Comparison of ENCODE assay signal across 17 cellular contexts in genomic region chr7:1019255-1019785, GRCh38. TPM values are rescaled to one million over a fixed set of nuclear protein-coding genes. Genes with fewer than 3 reads are reported as not detected.
A peak's percentile ranks its signal among the peaks of the same experiment; 100 is the strongest.
DNase-seq lines count a peak whose midpoint lies in the region; ATAC-seq and TF ChIP-seq lines count a peak whose summit lies in the region.
"Had no signal": no experiment of that assay in that cellular context is flagged by ENCODE, and none has a peak within 500 bp of the region (broad histone marks: within the 10 kb centered on the region; RNA-seq: fewer than 3 reads in every experiment).

No MANE protein-coding gene starts in this region.

- peaks cover 51% of the 10 kb centered on the region for H3K36me3 ChIP-seq in BLaER1
- H3K36me3 ChIP-seq in Panc1 (ENCODE audit: control insufficient read depth, insufficient read depth, low read length), result no peaks in the 10 kb centered on the region
- peaks cover 0 to 44% (median 4%) of the 10 kb centered on the region in 6 donors for H3K36me3 ChIP-seq in spleen

- CTCF ChIA-PET in Panc1 (lab: Charles Lee), result interaction anchor here (0.5 to 2.8 kb wide), 3 partner anchors 24 to 46 kb away, joined by 3 to 13 read pairs (median 6); no protein-coding TSS in a partner anchor

- no peak for TF ChIP-seq POLR2A in spleen (IDR thresholded peaks at IDR 0.05)

- H3K27me3 Mint-ChIP-seq in chondrocyte (ENCODE audit: low read depth), result no peaks in the 10 kb centered on the region
- H3K27me3 Mint-ChIP-seq: CD4-positive, alpha-beta T cell had no signal

- H3K27me3 ChIP-seq in BLaER1 (no peaks in the 10 kb centered on the region), Panc1 (ENCODE audit: control insufficient read depth, insufficient read depth, low read length) (no peaks in the 10 kb centered on the region), spleen (replicated peaks in 1 of 7) (no peaks in the 10 kb centered on the region)
- H3K27me3 ChIP-seq: BE2C had no signal

- H3K9me3 Mint-ChIP-seq in chondrocyte (ENCODE audit: low read depth), result no peaks in the 10 kb centered on the region
- H3K9me3 Mint-ChIP-seq: CD4-positive, alpha-beta T cell; H9 had no signal

- no peak for TF ChIP-seq CTCF in Panc1 (IDR thresholded peaks at IDR 0.05)
- no peak for TF ChIP-seq CTCF in chondrocyte (IDR thresholded peaks at IDR 0.05)
- TF ChIP-seq CTCF in spleen (IDR thresholded peaks at IDR 0.05 in 8 of 11, conservative IDR thresholded peaks at IDR 0.05 in 3 of 11), result no peak

- POLR2A ChIA-PET in Panc1 (lab: Charles Lee), result no interaction called here

- peaks cover 75% of the 10 kb centered on the region for H4K20me1 ChIP-seq in BLaER1

- peaks cover 7% of the 10 kb centered on the region for H3K36me3 Mint-ChIP-seq in chondrocyte (ENCODE audit: low read depth)

- H3K4me1 Mint-ChIP-seq in chondrocyte (ENCODE audit: low read depth), result no peaks in the 10 kb centered on the region

- ATAC-seq in Panc1 (0 out of 2 replicates have a peak, but pooled peaks have one; percentile 6), GM21360 (IDR thresholded peaks at IDR 0.05; ENCODE audit: unreplicated experiment) (no peak)
- ATAC-seq: HepG2 had no signal

- no peak overlapping the region for H3K27ac Mint-ChIP-seq in chondrocyte (ENCODE audit: unreplicated experiment)
- H3K27ac Mint-ChIP-seq: CD4-positive, alpha-beta T cell; H9 had no signal

- H3K9me3 ChIP-seq in BLaER1, result peaks cover 20% of the 10 kb centered on the region
- H3K9me3 ChIP-seq in Panc1 (ENCODE audit: control insufficient read depth, insufficient read depth, low read depth, low read length), result no peaks in the 10 kb centered on the region
- peaks cover 0 to 16% (median 4%) of the 10 kb centered on the region in 8 donors for H3K9me3 ChIP-seq in spleen
- H3K9me3 ChIP-seq: BE2C, Caco-2 had no signal

- DNase-seq in Panc1 (ENCODE audit: low read depth, low spot score) (no peak), chondrocyte (ENCODE audit: low spot score) (peak; percentile 83), spleen (peak; percentile 73), HuH-7 (ENCODE audit: low spot score) (no peak)
- no peak for DNase-seq in activated CD4-positive, CD25-positive, alpha-beta regulatory T cell treated with anti-CD3 and anti-CD28 coated beads, Interleukin-2, amount 50 U/mL, for 72 hours
- DNase-seq: BE2C, Caco-2, GF-D8, H9 had no signal

- H3K4me1 ChIP-seq in BLaER1 (peaks cover 82% of the 10 kb centered on the region), Panc1 (ENCODE audit: control insufficient read depth, insufficient read depth, low read length) (peaks cover 5% of the 10 kb centered on the region; the same call in 1 of the 2 replicates), spleen (peaks cover 5 to 29% (median 14%) of the 10 kb centered on the region in 6 donors)
- H3K4me1 ChIP-seq: BE2C had no signal

- H3K27ac ChIP-seq in BLaER1, result 0 out of 2 replicates have a peak overlapping the region, but pooled peaks have one; percentile 26
- H3K27ac ChIP-seq in Panc1 (ENCODE audit: low read length), result no peak overlapping the region
- no peak overlapping the region for H3K27ac ChIP-seq in spleen
- H3K27ac ChIP-seq: C4-2B, KMS-11 had no signal

- in situ Hi-C loops in Panc1 (cut with HindIII; ENCODE audit: low pct_unique_long_range_greater_than_20kb, low sequenced_read_pairs), result no loop called here

- no peak overlapping the region for H3K4me3 Mint-ChIP-seq in chondrocyte (ENCODE audit: unreplicated experiment)
- H3K4me3 Mint-ChIP-seq: CD4-positive, alpha-beta T cell; H9 had no signal

- H3K4me3 ChIP-seq in BLaER1, result no peak overlapping the region
- no peak overlapping the region for H3K4me3 ChIP-seq in Panc1 (ENCODE audit: low read depth in 2 of 2, low read length in 2 of 2)
- no peak overlapping the region for H3K4me3 ChIP-seq in spleen

- BruUV-seq in Panc1 (replicated peaks; lab: Mats Ljungman, UMichigan), result no TSS peak

- intact Hi-C loops in Panc1 (cut with micrococcal nuclease; ENCODE audit: unreplicated experiment) (no loop called here), spleen (cut with DNase I; ENCODE audit: low total_unique reads) (no loop called here)

- no peak overlapping the region for H3K9ac ChIP-seq in BLaER1
- H3K9ac ChIP-seq: KMS-11 had no signal

- H3K4me2 ChIP-seq in BLaER1, result no peak overlapping the region
- H3K4me2 ChIP-seq: KMS-11 had no signal

- WGBS in spleen, 5 donors, result 80 to 90% (median 86%) methylated on average over 11 to 14 of the region's 14 CpGs

RNA-seq across cellular contexts. Expression of gene GPR146, which starts 25.0 kb away (rescaled TPM):
- 2.9 TPM for total RNA-seq in Panc1 (2021; ENCODE audit: unreplicated experiment)
- polyA plus RNA-seq in Panc1 (2012; ENCODE audit: insufficient read length), result 3.6 TPM
- total RNA-seq in chondrocyte, result 1.4 to 4.4 TPM (median 3.8 TPM) in 3 replicates
- total RNA-seq in spleen, result 10 to 100 TPM in 5 of 7 donors, 1 to 10 TPM in 2; 7.1 to 19.2 (median 13.3) TPM
- 1 to 10 TPM; 3.9 to 7.3 (median 5.0) TPM for polyA plus RNA-seq in spleen

RNA-seq across cellular contexts. Expression of gene CYP2W1, which starts 36.3 kb away (rescaled TPM):
- total RNA-seq in Panc1 (2021; ENCODE audit: unreplicated experiment) (0.74 TPM), chondrocyte (not detected in 3 replicates), spleen (1 to 10 TPM in 1 of 7 donors, under 1 TPM in 4, not detected in 2; 0.13 to 1.2 (median 0.51) TPM)
- 0.63 TPM for polyA plus RNA-seq in Panc1 (2012; ENCODE audit: insufficient read length)
- polyA plus RNA-seq in spleen, result under 1 TPM; 0.05 to 0.80 (median 0.28) TPM
- total RNA-seq: A172; CD4-positive, alpha-beta T cell; H1; H9 had no signal
- polyA plus RNA-seq: H1 had no signal

RNA-seq across cellular contexts. Expression of gene COX19, which starts 44.0 kb away (rescaled TPM):
- total RNA-seq in Panc1 (2021; ENCODE audit: unreplicated experiment) (14.4 TPM), chondrocyte (9.2 to 9.6 TPM (median 9.5 TPM) in 3 replicates), spleen (10 to 100 TPM; 12.4 to 29.1 (median 18.9) TPM)
- 7.7 TPM for polyA plus RNA-seq in Panc1 (2012; ENCODE audit: insufficient read length)
- polyA plus RNA-seq in spleen, result 1 to 10 TPM; 7.1 to 8.9 (median 7.2) TPM

Comparison
In these comparisons a context has a peak if more than half of its experiments do, and no peak if none do; other contexts are left out.
1. DNase-seq: peak in chondrocyte (single experiment) and spleen (single experiment); none in Panc1 (single experiment), HuH-7 (single experiment) and activated CD4-positive, CD25-positive, alpha-beta regulatory T cell treated with anti-CD3 and anti-CD28 coated beads, Interleukin-2, amount 50 U/mL, for 72 hours (single experiment).